Comparison of ENCODE assay signal across 1 cellular context in genomic region chr3:12879191-12879815, GRCh38.
TF ChIP-seq lines count a peak whose summit lies in the region.

No MANE protein-coding gene starts in this region.

TF ChIP-seq in K562, 482 proteins besides CTCF, POLR2A, EP300 and RAD21 (continued from another document and continues in another):
- TF ChIP-seq RBM25 (IDR thresholded peaks at IDR 0.05; ENCODE audit: low read depth, low read length, severe bottlenecking) (no peak), POLR2H (tag; IDR thresholded peaks at IDR 0.05; ENCODE audit: low read depth) (no peak), CHAMP1 (IDR thresholded peaks at IDR 0.05) (peak; percentile 92), MIER1 (IDR thresholded peaks at IDR 0.05; ENCODE audit: low read depth) (peak; percentile 99), RREB1 (CRISPR knock-in tag; IDR thresholded peaks at IDR 0.05) (0 out of 2 replicates have a peak, but pooled peaks have one; percentile 46), ZNF780A (CRISPR knock-in tag; IDR thresholded peaks at IDR 0.05) (no peak), DIDO1 (tag; IDR thresholded peaks at IDR 0.05; ENCODE audit: low read depth) (no peak), PATZ1 (CRISPR knock-in tag; IDR thresholded peaks at IDR 0.05; ENCODE audit: borderline replicate concordance) (no peak), IRF1 (CRISPR knock-in tag; IDR thresholded peaks at IDR 0.05; ENCODE audit: borderline replicate concordance) (no peak), ZNF217 (CRISPR knock-in tag; IDR thresholded peaks at IDR 0.05) (no peak), CREB3 (tag; conservative IDR thresholded peaks at IDR 0.05; ENCODE audit: low read depth) (peak; percentile 92), E2F3 (CRISPR knock-in tag; IDR thresholded peaks at IDR 0.05) (0 out of 2 replicates have a peak, but pooled peaks have one; percentile 21), SRSF3 (IDR thresholded peaks at IDR 0.05; ENCODE audit: insufficient read depth, low read length) (no peak), ATF4 (CRISPR knock-in tag; IDR thresholded peaks at IDR 0.05) (peak; percentile 44; the same call in 1 of the 2 replicates), TCF15 (CRISPR knock-in tag; IDR thresholded peaks at IDR 0.05) (0 out of 2 replicates have a peak, but pooled peaks have one; percentile 35), TCFL5 (CRISPR knock-in tag; conservative IDR thresholded peaks at IDR 0.05) (no peak), ID3 (CRISPR knock-in tag; IDR thresholded peaks at IDR 0.05) (no peak), ID3 (tag; IDR thresholded peaks at IDR 0.05) (no peak), KDM4B (IDR thresholded peaks at IDR 0.05; ENCODE audit: borderline replicate concordance in 2 of 2, low read depth in 1 of 2) (no peak), RAD51 (IDR thresholded peaks at IDR 0.05; ENCODE audit: borderline replicate concordance, low read depth) (no peak), SPI1 (IDR thresholded peaks at IDR 0.05; ENCODE audit: borderline replicate concordance, low read depth, low read length) (no peak), TFAP4 (CRISPR knock-in tag; IDR thresholded peaks at IDR 0.05; ENCODE audit: borderline replicate concordance) (peak; percentile 40; the same call in 1 of the 2 replicates), SIN3A (IDR thresholded peaks at IDR 0.05; ENCODE audit: borderline replicate concordance in 2 of 2, control insufficient read depth in 1 of 2, low read depth in 2 of 2, low read length in 2 of 2) (peak in 1 of 2 experiments; percentile 72; a peak in 1 of 4 replicates), KAT7 (CRISPR knock-in tag; IDR thresholded peaks at IDR 0.05; ENCODE audit: borderline replicate concordance) (no peak)
